Comparison of ENCODE assay signal across 19 cellular contexts in the genomic region with DNA sequence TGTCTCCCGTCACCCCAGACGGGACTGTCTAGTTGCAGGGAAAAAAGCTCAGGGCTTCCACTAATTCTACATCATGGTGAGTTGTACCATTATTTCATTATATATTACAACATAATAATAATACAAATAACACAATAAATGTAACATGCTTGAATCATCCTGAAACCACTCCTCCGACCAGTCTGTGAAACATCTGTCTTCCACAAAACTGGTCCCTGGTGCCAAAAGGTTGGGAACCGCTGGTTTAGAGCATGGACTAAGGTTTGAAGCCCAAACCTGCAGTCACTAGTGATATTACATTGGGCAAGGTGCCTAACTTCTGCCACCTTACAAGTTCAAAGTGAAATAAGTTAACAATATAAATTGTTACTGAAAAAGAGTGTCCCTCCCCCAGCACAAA.
"Had no signal": no experiment of that assay in that cellular context is flagged by ENCODE, and none has a peak within 500 bp of the region (broad histone marks: within the 10 kb centered on the region; RNA-seq: fewer than 3 reads in every experiment).

No MANE protein-coding gene starts in this region.

- H3K27me3 ChIP-seq: esophagus squamous epithelium, left lung, neutrophil, sigmoid colon, spleen, upper lobe of right lung had no signal

- H3K9me3 ChIP-seq: esophagus squamous epithelium, left lung, neutrophil, sigmoid colon, thoracic aorta, upper lobe of right lung had no signal

- DNase-seq: activated CD4-positive, alpha-beta memory T cell treated with anti-CD3 and anti-CD28 coated beads, Interleukin-2, amount 10 ng/mL, durations not matched to agents 7 days and 5 days; activated CD4-positive, alpha-beta T cell treated with anti-CD3 and anti-CD28 coated beads for 48 hours; activated CD4-positive, CD25-positive, alpha-beta regulatory T cell; activated CD8-positive, alpha-beta memory T cell treated with anti-CD3 and anti-CD28 coated beads, Interleukin-2, amount 10 ng/mL, durations not matched to agents 7 days and 5 days; activated naive CD4-positive, alpha-beta T cell treated with Interleukin-2 at 50 U/mL for 16 hours; activated naive CD8-positive, alpha-beta T cell treated with anti-CD3 and anti-CD28 coated beads, Interleukin-2, amount 10 ng/mL, durations not matched to agents 7 days and 5 days; effector CD4-positive, alpha-beta T cell; esophagus squamous epithelium; head of caudate nucleus; left lung; sigmoid colon; spleen; stimulated activated CD4-positive, alpha-beta T cell treated with anti-CD3 and anti-CD28 coated beads, Interleukin-4, amount 100 ng/mL, for 4 hours; T-cell; upper lobe of right lung had no signal

- H3K4me1 ChIP-seq: esophagus squamous epithelium, left lung, sigmoid colon, spleen, upper lobe of right lung had no signal

- ATAC-seq: activated CD8-positive, alpha-beta memory T cell treated with anti-CD3 and anti-CD28 coated beads, Interleukin-2, amount 10 ng/mL, durations not matched to agents 7 days and 5 days; left lung; SK-N-SH treated with all-trans-retinoic acid at 6 μM for 48 hours; stimulated activated memory B cell treated with anti-CD40 and anti-IgM and Interleukin-4, amounts not matched to agents 10 μg/mL and 1 μg/mL and 100 μg/mL, for 72 hours; T-cell; upper lobe of right lung had no signal

- H3K36me3 ChIP-seq: esophagus squamous epithelium, left lung, neutrophil, sigmoid colon, spleen, thoracic aorta, upper lobe of right lung had no signal

- H3K27ac ChIP-seq: esophagus squamous epithelium, left lung, neutrophil, sigmoid colon, spleen, thoracic aorta, upper lobe of right lung had no signal

- H3K4me3 ChIP-seq: esophagus squamous epithelium, left lung, sigmoid colon, spleen, thoracic aorta, upper lobe of right lung had no signal
